Comparison of ENCODE assay signal across 10 cellular contexts in the genomic region with DNA sequence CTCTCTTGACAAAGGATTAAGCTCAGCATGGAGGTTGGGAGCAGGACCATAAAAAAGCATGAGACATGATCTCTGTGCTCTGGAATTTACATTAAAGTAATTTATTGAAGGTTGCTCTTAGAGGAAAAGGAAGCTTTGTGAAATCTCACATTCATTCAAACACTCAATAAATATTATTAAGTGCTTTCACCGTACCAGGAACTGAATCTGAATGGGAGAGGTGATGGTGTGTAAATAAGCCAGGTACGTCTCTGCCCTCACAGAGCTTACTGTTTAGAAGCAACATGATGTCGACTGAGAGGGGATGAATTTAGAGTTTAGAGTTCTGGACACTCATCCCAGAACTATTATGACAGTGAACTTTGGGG.
DNase-seq lines count a peak whose midpoint lies in the region; TF ChIP-seq lines count a peak whose summit lies in the region.
"Had no signal": no experiment of that assay in that cellular context is flagged by ENCODE, and none has a peak within 500 bp of the region (broad histone marks: within the 10 kb centered on the region; RNA-seq: fewer than 3 reads in every experiment).

No MANE protein-coding gene starts in this region.

- H3K4me3 ChIP-seq in skeletal muscle satellite cell (ENCODE audit: low read length) = no peak overlapping the region
- H3K4me3 ChIP-seq: A549, PC-9, SJSA1 had no signal

- peaks cover 20% of the 10 kb centered on the region for H3K36me3 ChIP-seq in skeletal muscle satellite cell (ENCODE audit: insufficient read depth, low read length)
- H3K36me3 ChIP-seq: SJSA1 had no signal

- CTCF ChIA-PET in GM10248 (lab: Yijun Ruan, JAX) = interaction anchor here (0.5 to 4.2 kb wide), 58 partner anchors 11 to 1203 kb away, joined by 3 to 49 read pairs (median 4); no protein-coding TSS in a partner anchor

- DNase-seq in GM10248 (ENCODE audit: extremely low spot score) (no peak), amniotic epithelial cell (ENCODE audit: low read depth) (peak; percentile 56), left kidney (ENCODE audit: low read depth, low spot score) (peak; percentile 43), anterior cingulate cortex (lab: John Stamatoyannopoulos, UW) (no peak), NCI-H526 (lab: John Stamatoyannopoulos, UW) (no peak)
- DNase-seq in stimulated activated CD4-positive, alpha-beta T cell treated with anti-CD3 and anti-CD28 coated beads, Interleukin-1b, Interleukin-23, amount 100 ng/mL, for 48 hours = no peak

- peaks cover 61% of the 10 kb centered on the region for H3K4me1 ChIP-seq in skeletal muscle satellite cell (ENCODE audit: control insufficient read depth, insufficient read depth, low read length)

- H3K27me3 ChIP-seq in skeletal muscle satellite cell (ENCODE audit: control insufficient read depth, insufficient read depth, low read length) = no peaks in the 10 kb centered on the region
- H3K27me3 ChIP-seq: SJSA1 had no signal

- H3K9me3 ChIP-seq in skeletal muscle satellite cell (replicated peaks; ENCODE audit: low read length) = no peaks in the 10 kb centered on the region
- H3K9me3 ChIP-seq: A549, SJSA1 had no signal

- POLR2A ChIA-PET in GM10248 (lab: Yijun Ruan, JAX) = no interaction called here

- peak; percentile 11 for TF ChIP-seq CTCF in GM10248 (IDR thresholded peaks at IDR 0.05; ENCODE audit: control extremely low read depth, extremely low read depth, low read depth, missing control alignments)

- peak overlapping the region; percentile 17 for H3K4me2 ChIP-seq in skeletal muscle satellite cell (ENCODE audit: low read length)
- H3K4me2 ChIP-seq: A549, PC-9 had no signal

- H3K9ac ChIP-seq in skeletal muscle satellite cell (ENCODE audit: low read depth, low read length) = peak overlapping the region; percentile 43

Comparison
In these comparisons a context has a peak if more than half of its experiments do, and no peak if none do; other contexts are left out.
1. DNase-seq: peak in amniotic epithelial cell (single experiment) and left kidney (single experiment); none in GM10248 (single experiment), anterior cingulate cortex (0 of 58), NCI-H526 (0 of 2) and stimulated activated CD4-positive, alpha-beta T cell treated with anti-CD3 and anti-CD28 coated beads, Interleukin-1b, Interleukin-23, amount 100 ng/mL, for 48 hours (single experiment).